ENCODE assay signal across 17 cellular contexts in the genomic region with DNA sequence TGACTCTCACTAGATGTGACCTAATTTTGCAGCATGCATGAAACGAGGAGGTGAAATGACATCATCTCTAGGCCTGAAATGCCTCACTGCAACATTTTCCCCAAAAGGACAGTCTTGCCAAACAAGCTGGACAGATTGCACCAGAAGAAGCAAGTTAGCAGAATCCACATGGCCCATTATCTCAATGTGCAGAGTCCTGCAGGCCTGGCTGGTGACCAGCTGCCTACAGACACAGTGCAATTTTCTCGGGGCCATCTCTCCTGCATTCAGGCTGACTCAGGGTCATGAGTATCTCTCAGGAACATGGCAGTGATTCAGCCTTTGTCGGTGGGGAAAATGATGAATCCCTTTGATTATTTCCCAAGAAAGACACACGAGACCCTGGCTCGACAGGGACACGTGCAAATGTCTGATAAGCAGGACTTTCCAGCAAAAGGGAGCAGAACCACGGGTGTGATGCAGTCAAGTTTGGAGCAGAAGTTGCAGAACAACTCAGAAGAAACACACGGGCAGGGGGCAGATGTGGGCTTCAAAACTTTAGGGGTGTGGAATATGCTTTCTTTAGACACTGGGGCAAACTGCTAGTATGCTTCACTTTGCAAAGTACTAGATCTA. TPM values are rescaled to one million over a fixed set of nuclear protein-coding genes. Genes with fewer than 3 reads are reported as not detected.
DNase-seq lines count a peak whose midpoint lies in the region; ATAC-seq and TF ChIP-seq lines count a peak whose summit lies in the region.
"Had no signal": no experiment of that assay in that cellular context is flagged by ENCODE, and none has a peak within 500 bp of the region (broad histone marks: within the 10 kb centered on the region; RNA-seq: fewer than 3 reads in every experiment).

No MANE protein-coding gene starts in this region.

- POLR2A ChIA-PET in CD8-positive, alpha-beta T cell (lab: Charles Lee) = no interaction called here

- H3K9me3 ChIP-seq in testis = no peaks in the 10 kb centered on the region
- no peaks in the 10 kb centered on the region for H3K9me3 ChIP-seq in CD8-positive, alpha-beta T cell (ENCODE audit: low read length)

- H3K9me3 Mint-ChIP-seq in CD8-positive, alpha-beta T cell = no peaks in the 10 kb centered on the region

- H3K36me3 Mint-ChIP-seq in CD8-positive, alpha-beta T cell = no peaks in the 10 kb centered on the region

- no peak for TF ChIP-seq POLR2A in testis (IDR thresholded peaks at IDR 0.05)

- no peak overlapping the region for H3K4me3 Mint-ChIP-seq in CD8-positive, alpha-beta T cell
- H3K4me3 Mint-ChIP-seq: activated CD8-positive, alpha-beta T cell treated with anti-CD3 and anti-CD28 coated beads, Interleukin-2, amount 10 ng/mL, durations not matched to agents 7 days and 5 days had no signal

- no peak overlapping the region for H3K4me3 ChIP-seq in testis
- no peak overlapping the region for H3K4me3 ChIP-seq in CD8-positive, alpha-beta T cell (ENCODE audit: low read depth, low read length)

- DNase-seq in HCEC 1CT (peak; percentile 78), fibroblast of gingiva (ENCODE audit: low read depth) (peak; percentile 5), renal cortical epithelial cell (ENCODE audit: low read depth) (peak; percentile 2), ureter (ENCODE audit: low spot score) (no peak), testis (no peak)
- no peak for DNase-seq in activated CD4-positive, alpha-beta T cell treated with anti-CD3 and anti-CD28 coated beads for 4 hours
- DNase-seq in CD8-positive, alpha-beta T cell = no peak
- DNase-seq: activated CD8-positive, alpha-beta T cell treated with anti-CD3 and anti-CD28 coated beads, Interleukin-2, amount 10 ng/mL, durations not matched to agents 7 days and 5 days; activated gamma-delta T cell; DMS53; effector CD8-positive, alpha-beta T cell; islet precursor cell; NCI-H345 had no signal

- peak; percentile 50; the same call in 2 of the 3 replicates for ATAC-seq in SK-N-SH treated with all-trans-retinoic acid at 6 μM for 48 hours
- no peak for ATAC-seq in CD8-positive, alpha-beta T cell
- ATAC-seq: activated CD8-positive, alpha-beta T cell treated with anti-CD3 and anti-CD28 coated beads, Interleukin-2, amount 10 ng/mL, durations not matched to agents 7 days and 5 days; HCT116 had no signal

- intact Hi-C loops in testis (cut with DNase I; ENCODE audit: low total_unique reads) = no loop called here
- intact Hi-C loops in CD8-positive, alpha-beta T cell (cut with DNase I, micrococcal nuclease) = no loop called here

- CTCF ChIA-PET in CD8-positive, alpha-beta T cell (lab: Charles Lee) = no interaction called here

- no peak overlapping the region for H3K27ac Mint-ChIP-seq in CD8-positive, alpha-beta T cell
- H3K27ac Mint-ChIP-seq: activated CD8-positive, alpha-beta T cell treated with anti-CD3 and anti-CD28 coated beads, Interleukin-2, amount 10 ng/mL, durations not matched to agents 7 days and 5 days had no signal

- WGBS in testis, 2 donors = 28 to 33% methylated on average over 7 to 8 of the region's 8 CpGs

- no peak overlapping the region for H3K27ac ChIP-seq in testis
- H3K27ac ChIP-seq in CD8-positive, alpha-beta T cell (ENCODE audit: low read depth, low read length) = no peak overlapping the region
- H3K27ac ChIP-seq: C4-2B, KMS-11 had no signal

- peaks cover 11% of the 10 kb centered on the region for H3K27me3 Mint-ChIP-seq in CD8-positive, alpha-beta T cell (ENCODE audit: low read depth)

- no peak for TF ChIP-seq CTCF in testis (IDR thresholded peaks at IDR 0.05)
- TF ChIP-seq CTCF in CD8-positive, alpha-beta T cell (IDR thresholded peaks at IDR 0.05) = no peak

- no peaks in the 10 kb centered on the region for H3K36me3 ChIP-seq in testis (ENCODE audit: low read depth, missing control alignments)
- H3K36me3 ChIP-seq in CD8-positive, alpha-beta T cell (ENCODE audit: insufficient read depth, low read length) = no peaks in the 10 kb centered on the region

- H3K27me3 ChIP-seq in testis = no peaks in the 10 kb centered on the region
- no peaks in the 10 kb centered on the region for H3K27me3 ChIP-seq in CD8-positive, alpha-beta T cell (ENCODE audit: insufficient read depth, low read length)

- H3K4me1 ChIP-seq in testis = no peaks in the 10 kb centered on the region
- H3K4me1 ChIP-seq in CD8-positive, alpha-beta T cell (ENCODE audit: insufficient read depth, low read length) = no peaks in the 10 kb centered on the region

- H3K4me1 Mint-ChIP-seq in CD8-positive, alpha-beta T cell (ENCODE audit: low read depth) = peaks cover 10% of the 10 kb centered on the region

TF ChIP-seq in SK-N-SH treated with all-trans-retinoic acid at 6 μM for 48 hours, 23 proteins besides CTCF, POLR2A, EP300 and RAD21:
- TF ChIP-seq ZC3H10 (CRISPR knock-in tag; IDR thresholded peaks at IDR 0.05) (no peak), TCF4 (CRISPR knock-in tag; IDR thresholded peaks at IDR 0.05; ENCODE audit: borderline replicate concordance) (peak; percentile 79), ISL1 (CRISPR knock-in tag; IDR thresholded peaks at IDR 0.05) (0 out of 2 replicates have a peak, but pooled peaks have one; percentile 29)
- TF ChIP-seq, protein P1, sequence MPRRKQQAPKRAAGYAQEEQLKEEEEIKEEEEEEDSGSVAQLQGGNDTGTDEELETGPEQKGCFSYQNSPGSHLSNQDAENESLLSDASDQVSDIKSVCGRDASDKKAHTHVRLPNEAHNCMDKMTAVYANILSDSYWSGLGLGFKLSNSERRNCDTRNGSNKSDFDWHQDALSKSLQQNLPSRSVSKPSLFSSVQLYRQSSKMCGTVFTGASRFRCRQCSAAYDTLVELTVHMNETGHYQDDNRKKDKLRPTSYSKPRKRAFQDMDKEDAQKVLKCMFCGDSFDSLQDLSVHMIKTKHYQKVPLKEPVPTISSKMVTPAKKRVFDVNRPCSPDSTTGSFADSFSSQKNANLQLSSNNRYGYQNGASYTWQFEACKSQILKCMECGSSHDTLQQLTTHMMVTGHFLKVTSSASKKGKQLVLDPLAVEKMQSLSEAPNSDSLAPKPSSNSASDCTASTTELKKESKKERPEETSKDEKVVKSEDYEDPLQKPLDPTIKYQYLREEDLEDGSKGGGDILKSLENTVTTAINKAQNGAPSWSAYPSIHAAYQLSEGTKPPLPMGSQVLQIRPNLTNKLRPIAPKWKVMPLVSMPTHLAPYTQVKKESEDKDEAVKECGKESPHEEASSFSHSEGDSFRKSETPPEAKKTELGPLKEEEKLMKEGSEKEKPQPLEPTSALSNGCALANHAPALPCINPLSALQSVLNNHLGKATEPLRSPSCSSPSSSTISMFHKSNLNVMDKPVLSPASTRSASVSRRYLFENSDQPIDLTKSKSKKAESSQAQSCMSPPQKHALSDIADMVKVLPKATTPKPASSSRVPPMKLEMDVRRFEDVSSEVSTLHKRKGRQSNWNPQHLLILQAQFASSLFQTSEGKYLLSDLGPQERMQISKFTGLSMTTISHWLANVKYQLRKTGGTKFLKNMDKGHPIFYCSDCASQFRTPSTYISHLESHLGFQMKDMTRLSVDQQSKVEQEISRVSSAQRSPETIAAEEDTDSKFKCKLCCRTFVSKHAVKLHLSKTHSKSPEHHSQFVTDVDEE (CRISPR knock-in tag; IDR thresholded peaks at IDR 0.05) = peak; percentile 44; the same call in 1 of the 2 replicates

RNA-seq across cellular contexts. Expression of gene TRIM67, which starts 38.7 kb away (rescaled TPM):
- total RNA-seq in renal cortical epithelial cell (0.10 TPM in 1 of 2 replicates, not detected in the other), ureter (not detected), testis (under 1 TPM; 0.19 to 0.24 TPM)
- polyA plus RNA-seq in testis (ENCODE audit: insufficient read depth, low read depth, low replicate concordance) = 0.26 TPM
- not detected for total RNA-seq in CD8-positive, alpha-beta T cell
- total RNA-seq: activated CD8-positive, alpha-beta T cell treated with anti-CD3 and anti-CD28 coated beads, Interleukin-2, amount 10 ng/mL, durations not matched to agents 7 days and 5 days had no signal

RNA-seq across cellular contexts. Expression of gene GNPAT, which starts 40.5 kb away (rescaled TPM):
- 51.7 and 60.3 TPM in 2 replicates for total RNA-seq in renal cortical epithelial cell
- 28.5 TPM for total RNA-seq in ureter
- 10 to 100 TPM; 35.0 to 43.5 TPM for total RNA-seq in testis
- polyA plus RNA-seq in testis (ENCODE audit: insufficient read depth, low read depth, low replicate concordance) = 71.9 TPM
- total RNA-seq in CD8-positive, alpha-beta T cell = 10 to 100 TPM; 10.4 to 11.0 TPM

Comparison
In these comparisons a context has a peak if more than half of its experiments do, and no peak if none do; other contexts are left out.
1. DNase-seq: peak in HCEC 1CT (single experiment), fibroblast of gingiva (single experiment) and renal cortical epithelial cell (single experiment); none in activated CD4-positive, alpha-beta T cell treated with anti-CD3 and anti-CD28 coated beads for 4 hours (0 of 2), ureter (single experiment), testis (single experiment) and CD8-positive, alpha-beta T cell (0 of 7).